ENCODE assay signal across 1 cellular context in the genomic region with DNA sequence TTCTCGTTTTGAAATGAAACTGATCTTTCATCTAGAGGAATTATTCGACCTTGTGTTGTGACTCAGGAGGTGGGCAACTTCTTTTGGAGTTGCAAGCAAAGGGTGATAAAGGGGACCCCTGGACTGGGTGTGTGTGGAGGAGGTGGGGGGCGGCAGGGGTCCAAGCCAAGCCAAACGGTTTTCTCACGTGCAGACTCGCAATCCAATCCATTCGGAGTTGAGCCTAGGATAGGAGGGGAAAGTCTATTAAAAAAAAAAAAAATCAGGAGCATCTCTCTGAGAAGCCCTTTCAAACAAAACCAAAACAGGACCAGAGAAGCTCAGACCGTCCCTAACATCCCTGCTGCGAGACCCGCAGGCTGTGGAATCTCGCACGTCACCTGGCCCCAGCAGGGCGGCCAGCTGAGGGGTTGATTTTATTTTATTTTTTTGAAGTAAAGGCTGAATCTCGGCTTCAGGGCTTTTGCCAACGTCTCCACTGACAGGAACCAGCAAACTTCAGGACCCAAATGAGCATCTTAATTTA.
TF ChIP-seq lines count a peak whose summit lies in the region.

No MANE protein-coding gene starts in this region.

TF ChIP-seq in K562, 482 proteins besides CTCF, POLR2A, EP300 and RAD21 (continued from another document and continues in another):
- TF ChIP-seq, protein P1, sequence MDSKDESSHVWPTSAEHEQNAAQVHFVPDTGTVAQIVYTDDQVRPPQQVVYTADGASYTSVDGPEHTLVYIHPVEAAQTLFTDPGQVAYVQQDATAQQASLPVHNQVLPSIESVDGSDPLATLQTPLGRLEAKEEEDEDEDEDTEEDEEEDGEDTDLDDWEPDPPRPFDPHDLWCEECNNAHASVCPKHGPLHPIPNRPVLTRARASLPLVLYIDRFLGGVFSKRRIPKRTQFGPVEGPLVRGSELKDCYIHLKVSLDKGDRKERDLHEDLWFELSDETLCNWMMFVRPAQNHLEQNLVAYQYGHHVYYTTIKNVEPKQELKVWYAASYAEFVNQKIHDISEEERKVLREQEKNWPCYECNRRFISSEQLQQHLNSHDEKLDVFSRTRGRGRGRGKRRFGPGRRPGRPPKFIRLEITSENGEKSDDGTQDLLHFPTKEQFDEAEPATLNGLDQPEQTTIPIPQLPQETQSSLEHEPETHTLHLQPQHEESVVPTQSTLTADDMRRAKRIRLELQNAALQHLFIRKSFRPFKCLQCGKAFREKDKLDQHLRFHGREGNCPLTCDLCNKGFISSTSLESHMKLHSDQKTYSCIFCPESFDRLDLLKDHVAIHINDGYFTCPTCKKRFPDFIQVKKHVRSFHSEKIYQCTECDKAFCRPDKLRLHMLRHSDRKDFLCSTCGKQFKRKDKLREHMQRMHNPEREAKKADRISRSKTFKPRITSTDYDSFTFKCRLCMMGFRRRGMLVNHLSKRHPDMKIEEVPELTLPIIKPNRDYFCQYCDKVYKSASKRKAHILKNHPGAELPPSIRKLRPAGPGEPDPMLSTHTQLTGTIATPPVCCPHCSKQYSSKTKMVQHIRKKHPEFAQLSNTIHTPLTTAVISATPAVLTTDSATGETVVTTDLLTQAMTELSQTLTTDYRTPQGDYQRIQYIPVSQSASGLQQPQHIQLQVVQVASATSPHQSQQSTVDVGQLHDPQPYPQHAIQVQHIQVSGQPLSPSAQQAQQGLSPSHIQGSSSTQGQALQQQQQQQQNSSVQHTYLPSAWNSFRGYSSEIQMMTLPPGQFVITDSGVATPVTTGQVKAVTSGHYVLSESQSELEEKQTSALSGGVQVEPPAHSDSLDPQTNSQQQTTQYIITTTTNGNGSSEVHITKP (IDR thresholded peaks at IDR 0.05; ENCODE audit: partially characterized antibody) = peak; percentile 55
- TF ChIP-seq TCFL5 (CRISPR knock-in tag; conservative IDR thresholded peaks at IDR 0.05) (no peak), YY1 (IDR thresholded peaks at IDR 0.05; ENCODE audit: borderline replicate concordance in 1 of 3, control insufficient read depth in 1 of 3, extremely low read depth in 1 of 3, insufficient read depth in 3 of 3, insufficient read length in 1 of 3, insufficient replicate concordance in 2 of 3, low read depth in 1 of 3, low read length in 2 of 3) (no peak), ZNF717 (CRISPR knock-in tag; IDR thresholded peaks at IDR 0.05) (no peak), DEAF1 (CRISPR knock-in tag; IDR thresholded peaks at IDR 0.05) (no peak), ELF4 (CRISPR knock-in tag; IDR thresholded peaks at IDR 0.05) (no peak), RAD51 (IDR thresholded peaks at IDR 0.05; ENCODE audit: borderline replicate concordance, low read depth) (no peak), ZFP30 (CRISPR knock-in tag; IDR thresholded peaks at IDR 0.05; ENCODE audit: borderline replicate concordance) (no peak), HOXB6 (CRISPR knock-in tag; IDR thresholded peaks at IDR 0.05; ENCODE audit: borderline replicate concordance) (no peak), ATF4 (CRISPR knock-in tag; IDR thresholded peaks at IDR 0.05) (no peak), CBFB (CRISPR knock-in tag; IDR thresholded peaks at IDR 0.05) (no peak), C11orf30 (IDR thresholded peaks at IDR 0.05; ENCODE audit: low read depth) (no peak), FOSL1 (tag; conservative IDR thresholded peaks at IDR 0.05) (no peak), ZNF212 (CRISPR knock-in tag; IDR thresholded peaks at IDR 0.05) (no peak), SMAD4 (CRISPR knock-in tag; conservative IDR thresholded peaks at IDR 0.05) (no peak)
- TF ChIP-seq, protein P2, sequence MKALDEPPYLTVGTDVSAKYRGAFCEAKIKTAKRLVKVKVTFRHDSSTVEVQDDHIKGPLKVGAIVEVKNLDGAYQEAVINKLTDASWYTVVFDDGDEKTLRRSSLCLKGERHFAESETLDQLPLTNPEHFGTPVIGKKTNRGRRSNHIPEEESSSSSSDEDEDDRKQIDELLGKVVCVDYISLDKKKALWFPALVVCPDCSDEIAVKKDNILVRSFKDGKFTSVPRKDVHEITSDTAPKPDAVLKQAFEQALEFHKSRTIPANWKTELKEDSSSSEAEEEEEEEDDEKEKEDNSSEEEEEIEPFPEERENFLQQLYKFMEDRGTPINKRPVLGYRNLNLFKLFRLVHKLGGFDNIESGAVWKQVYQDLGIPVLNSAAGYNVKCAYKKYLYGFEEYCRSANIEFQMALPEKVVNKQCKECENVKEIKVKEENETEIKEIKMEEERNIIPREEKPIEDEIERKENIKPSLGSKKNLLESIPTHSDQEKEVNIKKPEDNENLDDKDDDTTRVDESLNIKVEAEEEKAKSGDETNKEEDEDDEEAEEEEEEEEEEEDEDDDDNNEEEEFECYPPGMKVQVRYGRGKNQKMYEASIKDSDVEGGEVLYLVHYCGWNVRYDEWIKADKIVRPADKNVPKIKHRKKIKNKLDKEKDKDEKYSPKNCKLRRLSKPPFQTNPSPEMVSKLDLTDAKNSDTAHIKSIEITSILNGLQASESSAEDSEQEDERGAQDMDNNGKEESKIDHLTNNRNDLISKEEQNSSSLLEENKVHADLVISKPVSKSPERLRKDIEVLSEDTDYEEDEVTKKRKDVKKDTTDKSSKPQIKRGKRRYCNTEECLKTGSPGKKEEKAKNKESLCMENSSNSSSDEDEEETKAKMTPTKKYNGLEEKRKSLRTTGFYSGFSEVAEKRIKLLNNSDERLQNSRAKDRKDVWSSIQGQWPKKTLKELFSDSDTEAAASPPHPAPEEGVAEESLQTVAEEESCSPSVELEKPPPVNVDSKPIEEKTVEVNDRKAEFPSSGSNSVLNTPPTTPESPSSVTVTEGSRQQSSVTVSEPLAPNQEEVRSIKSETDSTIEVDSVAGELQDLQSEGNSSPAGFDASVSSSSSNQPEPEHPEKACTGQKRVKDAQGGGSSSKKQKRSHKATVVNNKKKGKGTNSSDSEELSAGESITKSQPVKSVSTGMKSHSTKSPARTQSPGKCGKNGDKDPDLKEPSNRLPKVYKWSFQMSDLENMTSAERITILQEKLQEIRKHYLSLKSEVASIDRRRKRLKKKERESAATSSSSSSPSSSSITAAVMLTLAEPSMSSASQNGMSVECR (CRISPR knock-in tag; IDR thresholded peaks at IDR 0.05) = no peak
- TF ChIP-seq, protein P3, sequence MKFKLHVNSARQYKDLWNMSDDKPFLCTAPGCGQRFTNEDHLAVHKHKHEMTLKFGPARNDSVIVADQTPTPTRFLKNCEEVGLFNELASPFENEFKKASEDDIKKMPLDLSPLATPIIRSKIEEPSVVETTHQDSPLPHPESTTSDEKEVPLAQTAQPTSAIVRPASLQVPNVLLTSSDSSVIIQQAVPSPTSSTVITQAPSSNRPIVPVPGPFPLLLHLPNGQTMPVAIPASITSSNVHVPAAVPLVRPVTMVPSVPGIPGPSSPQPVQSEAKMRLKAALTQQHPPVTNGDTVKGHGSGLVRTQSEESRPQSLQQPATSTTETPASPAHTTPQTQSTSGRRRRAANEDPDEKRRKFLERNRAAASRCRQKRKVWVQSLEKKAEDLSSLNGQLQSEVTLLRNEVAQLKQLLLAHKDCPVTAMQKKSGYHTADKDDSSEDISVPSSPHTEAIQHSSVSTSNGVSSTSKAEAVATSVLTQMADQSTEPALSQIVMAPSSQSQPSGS (CRISPR knock-in tag; IDR thresholded peaks at IDR 0.05) = no peak
- TF ChIP-seq, protein P4, sequence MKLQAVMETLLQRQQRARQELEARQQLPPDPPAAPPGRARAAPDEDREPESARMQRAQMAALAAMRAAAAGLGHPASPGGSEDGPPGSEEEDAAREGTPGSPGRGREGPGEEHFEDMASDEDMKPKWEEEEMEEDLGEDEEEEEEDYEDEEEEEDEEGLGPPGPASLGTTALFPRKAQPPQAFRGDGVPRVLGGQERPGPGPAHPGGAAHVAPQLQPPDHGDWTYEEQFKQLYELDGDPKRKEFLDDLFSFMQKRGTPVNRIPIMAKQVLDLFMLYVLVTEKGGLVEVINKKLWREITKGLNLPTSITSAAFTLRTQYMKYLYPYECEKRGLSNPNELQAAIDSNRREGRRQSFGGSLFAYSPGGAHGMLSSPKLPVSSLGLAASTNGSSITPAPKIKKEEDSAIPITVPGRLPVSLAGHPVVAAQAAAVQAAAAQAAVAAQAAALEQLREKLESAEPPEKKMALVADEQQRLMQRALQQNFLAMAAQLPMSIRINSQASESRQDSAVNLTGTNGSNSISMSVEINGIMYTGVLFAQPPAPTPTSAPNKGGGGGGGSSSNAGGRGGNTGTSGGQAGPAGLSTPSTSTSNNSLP (IDR thresholded peaks at IDR 0.05; ENCODE audit: borderline replicate concordance, low read depth, low read length) = no peak
- TF ChIP-seq, protein P5, sequence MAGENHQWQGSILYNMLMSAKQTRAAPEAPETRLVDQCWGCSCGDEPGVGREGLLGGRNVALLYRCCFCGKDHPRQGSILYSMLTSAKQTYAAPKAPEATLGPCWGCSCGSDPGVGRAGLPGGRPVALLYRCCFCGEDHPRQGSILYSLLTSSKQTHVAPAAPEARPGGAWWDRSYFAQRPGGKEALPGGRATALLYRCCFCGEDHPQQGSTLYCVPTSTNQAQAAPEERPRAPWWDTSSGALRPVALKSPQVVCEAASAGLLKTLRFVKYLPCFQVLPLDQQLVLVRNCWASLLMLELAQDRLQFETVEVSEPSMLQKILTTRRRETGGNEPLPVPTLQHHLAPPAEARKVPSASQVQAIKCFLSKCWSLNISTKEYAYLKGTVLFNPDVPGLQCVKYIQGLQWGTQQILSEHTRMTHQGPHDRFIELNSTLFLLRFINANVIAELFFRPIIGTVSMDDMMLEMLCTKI (IDR thresholded peaks at IDR 0.05; ENCODE audit: partially characterized antibody) = no peak
